8 cellular contexts compared by ENCODE assay signal in the genomic region with DNA sequence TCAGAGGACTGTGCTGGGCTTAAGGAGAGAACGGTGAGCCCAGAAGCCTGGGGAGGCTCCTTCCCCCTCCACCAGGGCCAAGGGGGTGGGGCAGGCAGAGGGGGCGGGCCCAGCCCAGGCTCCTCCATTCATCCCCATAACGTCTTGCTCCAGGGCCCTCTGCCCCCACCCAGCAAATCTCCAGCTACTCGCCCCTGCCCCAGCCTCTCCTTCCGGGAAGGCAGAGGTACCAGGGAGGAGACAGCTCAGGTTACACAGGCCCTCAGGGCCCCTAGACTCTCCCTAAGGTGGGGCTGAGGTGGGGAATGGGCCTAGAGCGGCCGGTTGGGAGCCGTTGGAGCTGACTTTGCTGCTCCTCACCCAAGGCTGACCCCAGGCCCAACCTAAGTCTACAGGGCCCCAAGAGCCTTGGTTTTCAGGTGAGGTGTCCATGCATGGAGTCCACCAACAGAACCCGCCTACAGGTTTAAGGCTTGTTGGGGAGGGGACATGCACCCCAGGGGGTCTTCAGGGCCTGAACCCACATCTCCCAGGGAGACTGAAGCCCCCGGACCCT. TPM values are rescaled to one million over a fixed set of nuclear protein-coding genes. Genes with fewer than 3 reads are reported as not detected.
DNase-seq lines count a peak whose midpoint lies in the region; ATAC-seq, FAIRE-seq and TF ChIP-seq lines count a peak whose summit lies in the region.

No MANE protein-coding gene starts in this region.

- H3K27me3 Mint-ChIP-seq in Caco-2 (ENCODE audit: insufficient read depth, unreplicated experiment) (no peaks in the 10 kb centered on the region), naive B cell (peaks cover 0 to 14% (median 4%) of the 10 kb centered on the region in 3 donors), CD14-positive monocyte (ENCODE audit: low read depth in 3 of 3) (peaks cover 37 to 67% (median 56%) of the 10 kb centered on the region in 3 donors)
- H3K27me3 Mint-ChIP-seq in activated CD4-positive, alpha-beta memory T cell treated with anti-CD3 and anti-CD28 coated beads for 36 hours, result peaks cover 27% of the 10 kb centered on the region
- H3K27me3 Mint-ChIP-seq in T-helper 2 cell treated with Interferon-gamma antibody and Interleukin-4, amounts not matched to agents 5 μg/mL and 100 μg/mL, for 36 hours (ENCODE audit: low read depth), result peaks cover 26% of the 10 kb centered on the region

- no peak overlapping the region for H3K23ac ChIP-seq in H1 (ENCODE audit: insufficient read length)

- H3K4me3 ChIP-seq in Caco-2 (ENCODE audit: low read depth, low read length), result peak overlapping the region; percentile 94
- H3K4me3 ChIP-seq in H1 (ENCODE audit: extremely low read depth in 1 of 4, insufficient read depth in 2 of 4, low read depth in 3 of 4, low read length in 4 of 4), result peak overlapping the region; percentile 76 to 94 (median 77)

- no peak overlapping the region for H2BK120ac ChIP-seq in H1 (replicated peaks; ENCODE audit: low read depth, low read length)

- peaks cover 84% of the 10 kb centered on the region for H3K4me1 ChIP-seq in Caco-2
- H3K4me1 ChIP-seq in H1 (replicated peaks in 1 of 4; ENCODE audit: control insufficient read depth in 3 of 4, insufficient read depth in 4 of 4, low read length in 3 of 4), result peaks cover 19 to 81% (median 74%) of the 10 kb centered on the region in 4 experiments

- peak overlapping the region; percentile 93 for H3K18ac ChIP-seq in H1 (ENCODE audit: extremely low read depth, low read length)

- peak overlapping the region; percentile 63 for H4K5ac ChIP-seq in H1 (ENCODE audit: insufficient read length, low read depth, low read length)

- peak overlapping the region; percentile 81; the same call in 1 of the 2 replicates for H2BK15ac ChIP-seq in H1 (ENCODE audit: low read length)

- H3K9me3 ChIP-seq in Caco-2, result no peaks in the 10 kb centered on the region
- H3K9me3 ChIP-seq in H1 (ENCODE audit: insufficient read depth in 2 of 2, low read depth in 1 of 2, low read length in 1 of 2), result no peaks in the 10 kb centered on the region

- peak overlapping the region; percentile 70 for H3K4me3 Mint-ChIP-seq in Caco-2 (ENCODE audit: unreplicated experiment)
- peak overlapping the region; percentile 32 to 87 (median 75) for H3K4me3 Mint-ChIP-seq in naive B cell
- H3K4me3 Mint-ChIP-seq in CD14-positive monocyte, result peak overlapping the region in 1 of 2 donors; percentile 2
- H3K4me3 Mint-ChIP-seq in activated CD4-positive, alpha-beta memory T cell treated with anti-CD3 and anti-CD28 coated beads for 36 hours, result no peak overlapping the region
- no peak overlapping the region for H3K4me3 Mint-ChIP-seq in T-helper 2 cell treated with Interferon-gamma antibody and Interleukin-4, amounts not matched to agents 5 μg/mL and 100 μg/mL, for 36 hours

- H3K36me3 ChIP-seq in Caco-2 (ENCODE audit: control insufficient read depth, insufficient read depth, low read length) (peaks cover 18% of the 10 kb centered on the region), H1 (ENCODE audit: control insufficient read depth in 2 of 4, insufficient read depth in 4 of 4, low read length in 3 of 4) (peaks cover 0 to 10% (median 2%) of the 10 kb centered on the region in 4 experiments; a peak in 3 of 8 replicates)

- H2BK20ac ChIP-seq in H1 (ENCODE audit: low read length), result no peak overlapping the region

- H2BK12ac ChIP-seq in H1 (ENCODE audit: low read depth, low read length), result peak overlapping the region; percentile 68; the same call in 1 of the 2 replicates

- no peak overlapping the region for H2AFZ ChIP-seq in H1 (ENCODE audit: low read length)

- POLR2A ChIA-PET in Caco-2 (lab: Charles Lee) (interaction anchor here (0.5 to 4.7 kb wide), 11 partner anchors 9 to 1697 kb away, joined by 3 to 43 read pairs (median 5); partner anchors contain the start of genes ADRM1, RPS21 and TCEA2), H1 (lab: Charles Lee; ENCODE audit: partially characterized antibody) (interaction anchor here (0.9 to 12.6 kb wide), 10 partner anchors 11 to 61 kb away, joined by 3 to 213 read pairs (median 16); partner anchors contain the start of genes ADRM1 and RPS21)
- POLR2A ChIA-PET in activated CD4-positive, alpha-beta memory T cell treated with anti-CD3 and anti-CD28 coated beads for 36 hours (lab: Charles Lee), result no interaction called here

- CTCF ChIA-PET in Caco-2 (lab: Charles Lee), result interaction anchor here (0.5 to 10.9 kb wide), 9 partner anchors 8 to 64 kb away, joined by 3 to 188 read pairs (median 4); no protein-coding TSS in a partner anchor
- CTCF ChIA-PET in H1 (lab: Charles Lee; ENCODE audit: partially characterized antibody), result interaction anchor here (0.6 to 10.9 kb wide), 11 partner anchors 10 to 559 kb away, joined by 3 to 212 read pairs (median 3); partner anchors contain the start of gene RPS21
- CTCF ChIA-PET in activated CD4-positive, alpha-beta memory T cell treated with anti-CD3 and anti-CD28 coated beads for 36 hours (lab: Charles Lee), result interaction anchor here (1.0 to 1.9 kb wide), 3 partner anchors 16 to 251 kb away, joined by 3 to 6 read pairs (median 3); no protein-coding TSS in a partner anchor

- H3K4me1 Mint-ChIP-seq in Caco-2 (ENCODE audit: low read depth, unreplicated experiment), result peaks cover 53% of the 10 kb centered on the region
- peaks cover 15 to 37% (median 24%) of the 10 kb centered on the region in 3 donors for H3K4me1 Mint-ChIP-seq in naive B cell
- peaks cover 11% of the 10 kb centered on the region for H3K4me1 Mint-ChIP-seq in CD14-positive monocyte
- peaks cover 2% of the 10 kb centered on the region for H3K4me1 Mint-ChIP-seq in activated CD4-positive, alpha-beta memory T cell treated with anti-CD3 and anti-CD28 coated beads for 36 hours (ENCODE audit: low read depth)
- H3K4me1 Mint-ChIP-seq in T-helper 2 cell treated with Interferon-gamma antibody and Interleukin-4, amounts not matched to agents 5 μg/mL and 100 μg/mL, for 36 hours (ENCODE audit: low read depth), result no peaks in the 10 kb centered on the region

- H3K27ac Mint-ChIP-seq in Caco-2 (ENCODE audit: unreplicated experiment), result peak overlapping the region; percentile 94
- H3K27ac Mint-ChIP-seq in naive B cell, result peak overlapping the region in 2 of 6 donors; percentile 39 to 61
- H3K27ac Mint-ChIP-seq in CD14-positive monocyte, result no peak overlapping the region
- H3K27ac Mint-ChIP-seq in activated CD4-positive, alpha-beta memory T cell treated with anti-CD3 and anti-CD28 coated beads for 36 hours, result no peak overlapping the region
- H3K27ac Mint-ChIP-seq in T-helper 2 cell treated with Interferon-gamma antibody and Interleukin-4, amounts not matched to agents 5 μg/mL and 100 μg/mL, for 36 hours, result no peak overlapping the region

- DNase-seq in Caco-2 (peak; percentile 90 to 97), NCI-H526 (lab: John Stamatoyannopoulos, UW) (peak; percentile 71 to 90), H1 (ENCODE audit: low read depth in 1 of 2, low spot score in 2 of 2) (no peak), naive B cell (no peak), CD14-positive monocyte (ENCODE audit: low spot score) (no peak)
- no peak for DNase-seq in activated CD4-positive, alpha-beta memory T cell treated with anti-CD3 and anti-CD28 coated beads for 36 hours
- no peak for DNase-seq in T-helper 2 cell treated with Interferon-gamma antibody and Interleukin-4, amounts not matched to agents 5 μg/mL and 100 μg/mL, for 36 hours (ENCODE audit: low spot score)
- DNase-seq in activated naive CD4-positive, alpha-beta T cell (lab: John Stamatoyannopoulos, UW), result no peak

- peaks cover 7 to 10% of the 10 kb centered on the region in 2 experiments for H4K20me1 ChIP-seq in H1 (replicated peaks in 1 of 2; ENCODE audit: control insufficient read depth in 1 of 2, insufficient read depth in 2 of 2, low read length in 2 of 2)

- H2AK5ac ChIP-seq in H1 (ENCODE audit: low read depth, low read length), result peak overlapping the region; percentile 58; the same call in 1 of the 2 replicates

- no peak for TF ChIP-seq RAD21 in H1 (IDR thresholded peaks at IDR 0.05 in 1 of 2, conservative IDR thresholded peaks at IDR 0.05 in 1 of 2; ENCODE audit: low read depth in 2 of 2, low read length in 2 of 2)

- TF ChIP-seq POLR2A in H1 (IDR thresholded peaks at IDR 0.05; ENCODE audit: control extremely low read depth in 1 of 2, low read depth in 2 of 2, low read length in 2 of 2), result peak in 1 of 2 experiments; percentile 28; a peak in 1 of 3 replicates

- H3K14ac ChIP-seq in H1 (ENCODE audit: insufficient read length), result no peak overlapping the region

- peak overlapping the region; percentile 84 for H3K4me2 ChIP-seq in H1 (ENCODE audit: insufficient read depth in 1 of 2, low read depth in 2 of 2, low read length in 2 of 2)

- H4K8ac ChIP-seq in H1 (ENCODE audit: extremely low read depth, insufficient read depth, low read length), result peak overlapping the region; percentile 54; the same call in 1 of the 2 replicates

- peak overlapping the region; percentile 99 for H2BK5ac ChIP-seq in H1 (ENCODE audit: low read depth, low read length)

- H3K36me3 Mint-ChIP-seq in Caco-2 (ENCODE audit: insufficient read depth, unreplicated experiment), result peaks cover 75% of the 10 kb centered on the region
- no peaks in the 10 kb centered on the region for H3K36me3 Mint-ChIP-seq in naive B cell
- H3K36me3 Mint-ChIP-seq in CD14-positive monocyte, result no peaks in the 10 kb centered on the region
- H3K36me3 Mint-ChIP-seq in activated CD4-positive, alpha-beta memory T cell treated with anti-CD3 and anti-CD28 coated beads for 36 hours, result no peaks in the 10 kb centered on the region
- H3K36me3 Mint-ChIP-seq in T-helper 2 cell treated with Interferon-gamma antibody and Interleukin-4, amounts not matched to agents 5 μg/mL and 100 μg/mL, for 36 hours (ENCODE audit: low read depth), result no peaks in the 10 kb centered on the region

- H3K9ac ChIP-seq in H1 (replicated peaks in 1 of 4; ENCODE audit: extremely low read depth in 1 of 4, low read depth in 3 of 4, low read length in 3 of 4), result peak overlapping the region in 3 of 4 experiments; percentile 12 to 69 (median 60); a peak in 5 of 7 replicates

- WGBS in H1 (ENCODE audit: extremely low coverage in 1 of 2, insufficient coverage in 1 of 2, insufficient read length in 1 of 2, insufficient replicate concordance in 2 of 2, low coverage in 1 of 2, low lambda C conversion rate in 2 of 2, missing lambda C conversion rate in 1 of 2), 2 experiments, result 21% methylated on average over 6 of the region's 10 CpGs; no CpG with 5 or more reads in 1 of the 2 experiments

- H3K79me2 ChIP-seq in H1 (ENCODE audit: control insufficient read depth in 1 of 2, insufficient read depth in 2 of 2, low read length in 2 of 2), result peaks cover 11 to 46% of the 10 kb centered on the region in 2 experiments; a peak in 3 of 4 replicates

- BruUV-seq in Caco-2 (replicated peaks; lab: Mats Ljungman, UMichigan), result TSS peak; percentile 30

- H3K9me3 Mint-ChIP-seq in Caco-2 (ENCODE audit: unreplicated experiment), result no peaks in the 10 kb centered on the region
- H3K9me3 Mint-ChIP-seq in naive B cell, result no peaks in the 10 kb centered on the region
- peaks cover 0 to 10% (median 0%) of the 10 kb centered on the region in 7 donors for H3K9me3 Mint-ChIP-seq in CD14-positive monocyte
- no peaks in the 10 kb centered on the region for H3K9me3 Mint-ChIP-seq in activated CD4-positive, alpha-beta memory T cell treated with anti-CD3 and anti-CD28 coated beads for 36 hours
- no peaks in the 10 kb centered on the region for H3K9me3 Mint-ChIP-seq in T-helper 2 cell treated with Interferon-gamma antibody and Interleukin-4, amounts not matched to agents 5 μg/mL and 100 μg/mL, for 36 hours

- TF ChIP-seq CTCF in Caco-2 (IDR thresholded peaks at IDR 0.05; ENCODE audit: insufficient read depth in 1 of 2, low read depth in 1 of 2, low read length in 1 of 2, severe bottlenecking in 1 of 2, unreplicated experiment in 1 of 2), result no peak
- no peak for TF ChIP-seq CTCF in H1 (IDR thresholded peaks at IDR 0.05; ENCODE audit: control extremely low read depth in 1 of 3, insufficient read depth in 1 of 3, low read depth in 1 of 3, low read length in 3 of 3)
- TF ChIP-seq CTCF in CD14-positive monocyte (IDR thresholded peaks at IDR 0.05), result no peak

- H3K4ac ChIP-seq in H1 (replicated peaks; ENCODE audit: insufficient read length, low read depth, low read length), result peak overlapping the region; percentile 80

- H3K79me1 ChIP-seq in H1 (ENCODE audit: low read depth, low read length), result peaks cover 10% of the 10 kb centered on the region

- FAIRE-seq in H1 (lab: Jason Lieb, UNC), result no peak

- no peak for TF ChIP-seq EP300 in H1 (IDR thresholded peaks at IDR 0.05; ENCODE audit: borderline replicate concordance in 1 of 2, low read depth in 2 of 2, low read length in 2 of 2)

- peak overlapping the region; percentile 42; the same call in 1 of the 2 replicates for H3K27ac ChIP-seq in H1 (ENCODE audit: low read depth, low read length)

- H3K56ac ChIP-seq in H1 (replicated peaks; ENCODE audit: insufficient read length, low read depth, low read length), result peak overlapping the region; percentile 62

- no peaks in the 10 kb centered on the region for H3K27me3 ChIP-seq in Caco-2 (replicated peaks; ENCODE audit: control insufficient read depth, insufficient read depth, low read length)
- no peaks in the 10 kb centered on the region for H3K27me3 ChIP-seq in H1 (replicated peaks in 1 of 4; ENCODE audit: control insufficient read depth in 3 of 4, extremely low read depth in 1 of 4, insufficient read depth in 3 of 4, low read length in 3 of 4)

- ATAC-seq in naive B cell (ENCODE audit: low read depth in 2 of 2), result peak in 1 of 2 donors; percentile 22

- H4K91ac ChIP-seq in H1 (replicated peaks; ENCODE audit: insufficient read length, low read length), result peak overlapping the region; percentile 79

- peaks cover 14% of the 10 kb centered on the region for H3K23me2 ChIP-seq in H1 (ENCODE audit: low read depth, low read length)

- intact Hi-C loops in Caco-2 (cut with micrococcal nuclease; ENCODE audit: unreplicated experiment) (loop anchor here (1.0 to 5.0 kb wide), 2 partner anchors 64 to 129 kb away; partner anchors contain the start of genes ADRM1 and OSBPL2), CD14-positive monocyte (cut with micrococcal nuclease) (no loop called here)
- intact Hi-C loops in activated CD4-positive, alpha-beta memory T cell treated with anti-CD3 and anti-CD28 coated beads for 36 hours (cut with micrococcal nuclease), result no loop called here

RNA-seq across cellular contexts. Expression of gene LAMA5, which starts 1.2 kb away (rescaled TPM):
- 1,050 and 1,125 TPM in 2 replicates for total RNA-seq in Caco-2 (2022)
- 210 and 225 TPM in 2 replicates for total RNA-seq in H1 (2021; fragmentation: NEBNext Ultra II Directional; extraction: Animal tissue kit (Norgen Biotek cat#: 25700))
- polyA plus RNA-seq in H1 (2011; rRNA removed) (34.4 and 90.7 TPM in 2 replicates), naive B cell (ENCODE audit: low read depth in 6 of 6) (10 to 100 TPM in 1 of 6 donors, 1 to 10 TPM in 4, under 1 TPM in 1; 0.50 to 11.9 (median 6.1) TPM), CD14-positive monocyte (not detected)
- 57.6 TPM for polyA plus RNA-seq in H1 (2011; cell fraction: cytosol; rRNA removed)
- polyA plus RNA-seq in H1 (2011; cell fraction: nucleus; rRNA removed), result 648 TPM
- 136 to 235 TPM (median 223 TPM) in 4 replicates for polyA plus RNA-seq in H1 (2012, experiment 1 of 2)
- 130 TPM for polyA plus RNA-seq in H1 (2012, experiment 2 of 2)
- 107 TPM for polyA plus RNA-seq in H1 (2013, experiment 1 of 2)
- 82.4 TPM for polyA plus RNA-seq in H1 (2013, experiment 2 of 2)
- polyA minus RNA-seq in H1 (2011; rRNA and poly(A)+ RNA removed), result 24.2 and 31.4 TPM in 2 replicates
- 70.1 TPM for polyA minus RNA-seq in H1 (2011; cell fraction: cytosol; rRNA and poly(A)+ RNA removed)
- 212 TPM for polyA minus RNA-seq in H1 (2011; cell fraction: nucleus; rRNA and poly(A)+ RNA removed)
- total RNA-seq in activated CD4-positive, alpha-beta memory T cell treated with anti-CD3 and anti-CD28 coated beads for 36 hours, result 1 to 10 TPM in 1 of 2 experiments, under 1 TPM in 1; 0.78 to 1.1 TPM

RNA-seq across cellular contexts. Expression of gene RPS21, which starts 21.0 kb away (rescaled TPM):
- total RNA-seq in Caco-2 (2022), result 4,496 and 4,723 TPM in 2 replicates
- total RNA-seq in H1 (2021; fragmentation: NEBNext Ultra II Directional; extraction: Animal tissue kit (Norgen Biotek cat#: 25700)), result 1,787 and 1,829 TPM in 2 replicates
- 7,219 and 8,331 TPM in 2 replicates for polyA plus RNA-seq in H1 (2011; rRNA removed)
- polyA plus RNA-seq in H1 (2011; cell fraction: cytosol; rRNA removed), result 7,720 TPM
- 4,705 TPM for polyA plus RNA-seq in H1 (2011; cell fraction: nucleus; rRNA removed)
- 4,429 to 5,604 TPM (median 4,871 TPM) in 4 replicates for polyA plus RNA-seq in H1 (2012, experiment 1 of 2)
- 4,124 TPM for polyA plus RNA-seq in H1 (2012, experiment 2 of 2)
- 4,907 TPM for polyA plus RNA-seq in H1 (2013, experiment 1 of 2)
- polyA plus RNA-seq in H1 (2013, experiment 2 of 2), result 4,204 TPM
- polyA minus RNA-seq in H1 (2011; rRNA and poly(A)+ RNA removed), result 654 and 663 TPM in 2 replicates
- polyA minus RNA-seq in H1 (2011; cell fraction: cytosol; rRNA and poly(A)+ RNA removed), result 718 TPM
- polyA minus RNA-seq in H1 (2011; cell fraction: nucleus; rRNA and poly(A)+ RNA removed), result 1,108 TPM
- polyA plus RNA-seq in naive B cell (ENCODE audit: low read depth in 6 of 6), result 1,000 to 10,000 TPM; 1,712 to 3,127 (median 2,557) TPM
- 100 to 1,000 TPM; 799 to 968 TPM for polyA plus RNA-seq in CD14-positive monocyte
- total RNA-seq in activated CD4-positive, alpha-beta memory T cell treated with anti-CD3 and anti-CD28 coated beads for 36 hours, result 1,000 to 10,000 TPM; 2,488 to 2,529 TPM

RNA-seq across cellular contexts. Expression of gene CABLES2, which starts 41.2 kb away (rescaled TPM):
- total RNA-seq in Caco-2 (2022), result 30.7 and 36.4 TPM in 2 replicates
- total RNA-seq in H1 (2021; fragmentation: NEBNext Ultra II Directional; extraction: Animal tissue kit (Norgen Biotek cat#: 25700)), result 8.0 TPM in 2 replicates
- 8.8 and 10.5 TPM in 2 replicates for polyA plus RNA-seq in H1 (2011; rRNA removed)
- 6.5 TPM for polyA plus RNA-seq in H1 (2011; cell fraction: cytosol; rRNA removed)
- polyA plus RNA-seq in H1 (2011; cell fraction: nucleus; rRNA removed), result 9.7 TPM
- polyA plus RNA-seq in H1 (2012, experiment 1 of 2), result 8.2 to 10.9 TPM (median 9.6 TPM) in 4 replicates
- polyA plus RNA-seq in H1 (2012, experiment 2 of 2), result 7.4 TPM
- polyA plus RNA-seq in H1 (2013, experiment 1 of 2), result 5.3 TPM
- polyA plus RNA-seq in H1 (2013, experiment 2 of 2), result 5.6 TPM
- polyA minus RNA-seq in H1 (2011; rRNA and poly(A)+ RNA removed), result 5.2 and 5.7 TPM in 2 replicates
- polyA minus RNA-seq in H1 (2011; cell fraction: cytosol; rRNA and poly(A)+ RNA removed), result 7.8 TPM
- polyA minus RNA-seq in H1 (2011; cell fraction: nucleus; rRNA and poly(A)+ RNA removed), result 4.3 TPM
- polyA plus RNA-seq in naive B cell (ENCODE audit: low read depth in 6 of 6), result 1 to 10 TPM in 4 of 6 donors, under 1 TPM in 1, not detected in 1; 1.00 to 3.3 (median 1.2) TPM
- polyA plus RNA-seq in CD14-positive monocyte, result under 1 TPM; 0.60 to 0.61 TPM
- 1 to 10 TPM; 7.8 to 8.2 TPM for total RNA-seq in activated CD4-positive, alpha-beta memory T cell treated with anti-CD3 and anti-CD28 coated beads for 36 hours

Comparison
In these comparisons a context has a peak if more than half of its experiments do, and no peak if none do; other contexts are left out.
1. DNase-seq: peak in Caco-2 (2 of 2) and NCI-H526 (2 of 2); none in H1 (0 of 2), naive B cell (single experiment), CD14-positive monocyte (single experiment), activated CD4-positive, alpha-beta memory T cell treated with anti-CD3 and anti-CD28 coated beads for 36 hours (single experiment), T-helper 2 cell treated with Interferon-gamma antibody and Interleukin-4, amounts not matched to agents 5 μg/mL and 100 μg/mL, for 36 hours (single experiment) and activated naive CD4-positive, alpha-beta T cell (0 of 4).
2. H3K4me3 Mint-ChIP-seq: peak in Caco-2 (single experiment) and naive B cell (8 of 8); none in activated CD4-positive, alpha-beta memory T cell treated with anti-CD3 and anti-CD28 coated beads for 36 hours (single experiment) and T-helper 2 cell treated with Interferon-gamma antibody and Interleukin-4, amounts not matched to agents 5 μg/mL and 100 μg/mL, for 36 hours (single experiment).
3. RNA of gene LAMA5, which starts 1.2 kb away (total RNA-seq): 1,050 to 1,125 TPM in Caco-2 and 210 to 225 TPM in H1; 0.78 to 1.1 TPM in activated CD4-positive, alpha-beta memory T cell treated with anti-CD3 and anti-CD28 coated beads for 36 hours; every median in the first group is over 100 times any median in the second.